Comparison of ENCODE assay signal across 8 cellular contexts in genomic region chr2:171319164-171319810, GRCh38.
DNase-seq lines count a peak whose midpoint lies in the region; ATAC-seq and TF ChIP-seq lines count a peak whose summit lies in the region.

No MANE protein-coding gene starts in this region.

- H3K27me3 ChIP-seq in CD4-positive, alpha-beta T cell (ENCODE audit: control insufficient read depth, insufficient read depth, low read length) = no peaks in the 10 kb centered on the region
- no peaks in the 10 kb centered on the region for H3K27me3 ChIP-seq in colonic mucosa

- TF ChIP-seq CTCF in CD4-positive, alpha-beta T cell (IDR thresholded peaks at IDR 0.05) = no peak
- TF ChIP-seq CTCF in colonic mucosa (IDR thresholded peaks at IDR 0.05) = no peak
- no peak for TF ChIP-seq CTCF in nephron progenitor cell (IDR thresholded peaks at IDR 0.05)

- H3K4me3 ChIP-seq in mesodermal cell (ENCODE audit: extremely low read depth, insufficient read depth, low read length, poor library complexity, severe bottlenecking) = no peak overlapping the region
- H3K4me3 ChIP-seq in colonic mucosa = no peak overlapping the region

- peak in 8 of 10 experiments; percentile 11 to 33 (median 22) for DNase-seq in CD4-positive, alpha-beta T cell
- peak; percentile 41 for DNase-seq in activated naive CD4-positive, alpha-beta T cell treated with anti-CD3 and anti-CD28 coated beads, Interleukin-2, amount 10 ng/mL, durations not matched to agents 7 days and 5 days
- DNase-seq in colonic mucosa = no peak
- no peak for DNase-seq in nephron progenitor cell
- no peak for DNase-seq in COR-L47 (lab: John Stamatoyannopoulos, UW)

- CTCF ChIA-PET in CD4-positive, alpha-beta T cell (lab: Charles Lee) = interaction anchor here (1.3 to 1.9 kb wide), 2 partner anchors 14 to 97 kb away, joined by 4 read pairs; no protein-coding TSS in a partner anchor
- CTCF ChIA-PET in activated naive CD4-positive, alpha-beta T cell treated with anti-CD3 and anti-CD28 coated beads, Interleukin-2, amount 10 ng/mL, durations not matched to agents 7 days and 5 days (lab: Charles Lee) = interaction anchor here (1.4 to 3.6 kb wide), 3 partner anchors 97 to 390 kb away, joined by 4 to 15 read pairs (median 5); partner anchors contain the start of gene GORASP2

- H3K9me3 ChIP-seq in CD4-positive, alpha-beta T cell (ENCODE audit: control insufficient read depth, low read length) = no peaks in the 10 kb centered on the region
- H3K9me3 ChIP-seq in mesodermal cell (ENCODE audit: control insufficient read depth, low read length) (no peaks in the 10 kb centered on the region), colonic mucosa (no peaks in the 10 kb centered on the region)

- 6 to 7% methylated on average over 5 to 6 of the region's 12 CpGs for WGBS in mesodermal cell (ENCODE audit: insufficient coverage in 2 of 2), 2 experiments

- H3K4me1 ChIP-seq in mesodermal cell (ENCODE audit: control insufficient read depth, insufficient read depth, low read length, poor library complexity, severe bottlenecking) (peaks cover 30% of the 10 kb centered on the region), colonic mucosa (no peaks in the 10 kb centered on the region)

- intact Hi-C loops in CD4-positive, alpha-beta T cell (cut with DNase I, micrococcal nuclease) = no loop called here
- intact Hi-C loops in colonic mucosa (cut with DNase I) = no loop called here

- no peaks in the 10 kb centered on the region for H3K27me3 Mint-ChIP-seq in CD4-positive, alpha-beta T cell
- H3K27me3 Mint-ChIP-seq in activated naive CD4-positive, alpha-beta T cell treated with anti-CD3 and anti-CD28 coated beads, Interleukin-2, amount 10 ng/mL, durations not matched to agents 7 days and 5 days = no peaks in the 10 kb centered on the region
- peaks cover 3% of the 10 kb centered on the region for H3K27me3 Mint-ChIP-seq in nephron progenitor cell (ENCODE audit: low read depth, poor library complexity)

- no peak overlapping the region for H3K27ac ChIP-seq in CD4-positive, alpha-beta T cell (ENCODE audit: low read depth, low read length)
- H3K27ac ChIP-seq in mesodermal cell (ENCODE audit: low read depth, low read length, severe bottlenecking) (peak overlapping the region; percentile 73), colonic mucosa (no peak overlapping the region)

- ATAC-seq in CD4-positive, alpha-beta T cell (ENCODE audit: poor library complexity) = peak; percentile 92
- ATAC-seq in GM19467 (IDR thresholded peaks at IDR 0.05; ENCODE audit: unreplicated experiment) (peak; percentile 44), HG03565 (IDR thresholded peaks at IDR 0.05; ENCODE audit: unreplicated experiment) (peak; percentile 39)

- POLR2A ChIA-PET in CD4-positive, alpha-beta T cell (lab: Charles Lee) = interaction anchor here (1.1 to 2.1 kb wide), 2 partner anchors 7 to 16 kb away, joined by 3 to 5 read pairs; no protein-coding TSS in a partner anchor

- H3K9ac ChIP-seq in colonic mucosa (ENCODE audit: low read depth in 2 of 2, low read length in 2 of 2) = no peak overlapping the region

- H3K9me3 Mint-ChIP-seq in CD4-positive, alpha-beta T cell = no peaks in the 10 kb centered on the region
- no peaks in the 10 kb centered on the region for H3K9me3 Mint-ChIP-seq in activated naive CD4-positive, alpha-beta T cell treated with anti-CD3 and anti-CD28 coated beads, Interleukin-2, amount 10 ng/mL, durations not matched to agents 7 days and 5 days
- no peaks in the 10 kb centered on the region for H3K9me3 Mint-ChIP-seq in nephron progenitor cell

- H3K4me1 Mint-ChIP-seq in CD4-positive, alpha-beta T cell (ENCODE audit: low read depth) = peaks cover 46% of the 10 kb centered on the region
- peaks cover 41% of the 10 kb centered on the region for H3K4me1 Mint-ChIP-seq in activated naive CD4-positive, alpha-beta T cell treated with anti-CD3 and anti-CD28 coated beads, Interleukin-2, amount 10 ng/mL, durations not matched to agents 7 days and 5 days
- peaks cover 34% of the 10 kb centered on the region for H3K4me1 Mint-ChIP-seq in nephron progenitor cell

- peaks cover 8% of the 10 kb centered on the region for H3K36me3 Mint-ChIP-seq in CD4-positive, alpha-beta T cell (ENCODE audit: low read depth)
- H3K36me3 Mint-ChIP-seq in activated naive CD4-positive, alpha-beta T cell treated with anti-CD3 and anti-CD28 coated beads, Interleukin-2, amount 10 ng/mL, durations not matched to agents 7 days and 5 days = peaks cover 16% of the 10 kb centered on the region
- H3K36me3 Mint-ChIP-seq in nephron progenitor cell (ENCODE audit: low read depth) = peaks cover 23% of the 10 kb centered on the region

- H3K36me3 ChIP-seq in mesodermal cell (ENCODE audit: control insufficient read depth, insufficient read depth, low read length) (peaks cover 4% of the 10 kb centered on the region), colonic mucosa (no peaks in the 10 kb centered on the region)

- H3K27ac Mint-ChIP-seq in CD4-positive, alpha-beta T cell = peak overlapping the region; percentile 73
- peak overlapping the region; percentile 66 for H3K27ac Mint-ChIP-seq in activated naive CD4-positive, alpha-beta T cell treated with anti-CD3 and anti-CD28 coated beads, Interleukin-2, amount 10 ng/mL, durations not matched to agents 7 days and 5 days
- no peak overlapping the region for H3K27ac Mint-ChIP-seq in nephron progenitor cell

- peak overlapping the region; percentile 42 for H3K4me3 Mint-ChIP-seq in CD4-positive, alpha-beta T cell
- peak overlapping the region; percentile 22 for H3K4me3 Mint-ChIP-seq in activated naive CD4-positive, alpha-beta T cell treated with anti-CD3 and anti-CD28 coated beads, Interleukin-2, amount 10 ng/mL, durations not matched to agents 7 days and 5 days
- H3K4me3 Mint-ChIP-seq in nephron progenitor cell = no peak overlapping the region

Comparison
In these comparisons a context has a peak if more than half of its experiments do, and no peak if none do; other contexts are left out.
1. ATAC-seq: peak in every context shown above with its lines; median percentile 92 in CD4-positive, alpha-beta T cell; 44 in GM19467; 39 in HG03565.
2. DNase-seq: peak in CD4-positive, alpha-beta T cell (8 of 10) and activated naive CD4-positive, alpha-beta T cell treated with anti-CD3 and anti-CD28 coated beads, Interleukin-2, amount 10 ng/mL, durations not matched to agents 7 days and 5 days (single experiment); none in colonic mucosa (single experiment), nephron progenitor cell (single experiment) and COR-L47 (single experiment).